In the genomic region with DNA sequence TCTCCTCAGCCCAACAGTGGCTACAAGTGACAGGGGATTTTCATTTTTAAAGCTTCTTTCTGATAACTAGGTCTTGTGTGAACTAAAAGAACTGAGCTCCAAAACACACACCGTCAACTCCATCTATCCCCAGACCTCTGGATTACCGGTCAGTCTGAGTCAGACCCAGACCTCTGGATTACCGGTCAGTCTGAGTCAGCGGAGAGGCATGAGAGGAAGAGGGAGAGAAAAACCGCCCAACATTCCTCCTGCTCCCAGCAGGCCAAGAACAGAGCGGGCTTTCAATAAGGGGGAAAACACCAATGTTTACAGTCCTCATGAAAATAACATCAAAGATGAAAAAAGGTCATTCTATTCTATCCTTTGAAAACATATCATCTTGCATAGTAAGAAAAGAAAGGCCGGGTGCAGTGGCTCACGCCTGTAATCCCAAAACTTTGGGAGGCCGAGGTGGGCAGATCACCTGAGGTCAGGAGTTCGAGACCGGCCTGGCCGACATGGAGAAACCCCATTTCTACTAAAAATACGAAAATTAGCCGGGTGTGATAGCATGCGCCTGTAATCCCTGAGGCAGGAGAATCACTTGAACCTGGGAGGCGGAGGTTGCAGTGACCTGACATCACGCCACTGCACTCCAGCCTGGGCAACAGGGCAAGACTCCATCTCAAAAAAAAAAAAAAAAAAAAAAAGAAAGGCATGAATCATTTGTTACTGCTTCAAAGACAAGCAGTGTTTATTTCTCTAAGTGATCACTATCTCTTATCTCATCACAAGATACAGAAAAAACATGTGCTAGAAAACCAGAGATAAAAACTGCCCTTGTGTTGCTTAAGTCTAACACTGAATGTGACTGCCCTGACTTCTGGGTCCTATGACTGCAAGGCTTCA, we compare ENCODE assay signal across 8 cellular contexts. TPM values are rescaled to one million over a fixed set of nuclear protein-coding genes. Genes with fewer than 3 reads are reported as not detected.
DNase-seq lines count a peak whose midpoint lies in the region; ATAC-seq and TF ChIP-seq lines count a peak whose summit lies in the region.

No MANE protein-coding gene starts in this region.

- peaks cover 79% of the 10 kb centered on the region for H4K20me1 ChIP-seq in IMR-90 (ENCODE audit: insufficient read depth, low read length)

- H2BK20ac ChIP-seq in IMR-90 (ENCODE audit: low read depth, low read length) = peak overlapping the region; percentile 91

- peak overlapping the region; percentile 92 for H3K4me2 ChIP-seq in IMR-90 (ENCODE audit: low read depth, low read length)

- peaks cover 49% of the 10 kb centered on the region for H3K9me1 ChIP-seq in IMR-90 (ENCODE audit: insufficient read depth, low read length)

- peak overlapping the region; percentile 60 to 70; a peak in 3 of 4 replicates for H4K8ac ChIP-seq in IMR-90 (ENCODE audit: low read depth in 2 of 2, low read length in 2 of 2)

- H3K4ac ChIP-seq in IMR-90 (ENCODE audit: low read depth, low read length) = peak overlapping the region; percentile 97

- peaks cover 11% of the 10 kb centered on the region for H3K36me3 ChIP-seq in IMR-90 (ENCODE audit: control insufficient read depth, insufficient read depth, low read length)
- peaks cover 9% of the 10 kb centered on the region for H3K36me3 ChIP-seq in brain microvascular endothelial cell (replicated peaks)
- H3K36me3 ChIP-seq in left lung = peaks cover 0 to 3% of the 10 kb centered on the region in 2 donors

- peak overlapping the region; percentile 97 for H3K23ac ChIP-seq in IMR-90 (ENCODE audit: low read depth, low read length)

- peaks cover 8% of the 10 kb centered on the region for H3K27me3 Mint-ChIP-seq in type B pancreatic cell

- no peaks in the 10 kb centered on the region for H3K9me3 Mint-ChIP-seq in type B pancreatic cell

- H3K14ac ChIP-seq in IMR-90 (replicated peaks; ENCODE audit: low read depth, low read length) = peak overlapping the region; percentile 95

- peak overlapping the region; percentile 63 for H4K5ac ChIP-seq in IMR-90 (ENCODE audit: low read depth, low read length)

- no peak overlapping the region for H2AFZ ChIP-seq in IMR-90 (replicated peaks; ENCODE audit: low read length, poor library complexity)

- DNase-seq in AG08395 (ENCODE audit: low spot score) = peak; percentile 85
- DNase-seq in IMR-90 = peak; percentile 96
- DNase-seq in brain microvascular endothelial cell = peak; percentile 93
- DNase-seq in left lung = peak in 1 of 2 donors; percentile 73
- DNase-seq in type B pancreatic cell (ENCODE audit: extremely low spot score, unreplicated experiment) = no peak
- DNase-seq in NCI-H774 (lab: John Stamatoyannopoulos, UW) = no peak

- BruUV-seq in IMR-90 (replicated peaks; lab: Mats Ljungman, UMichigan) = TSS peak; percentile 15

- peak overlapping the region; percentile 94 for H3K56ac ChIP-seq in IMR-90 (ENCODE audit: extremely low read depth, insufficient read depth, low read length)

- TF ChIP-seq CTCF in IMR-90 (conservative IDR thresholded peaks at IDR 0.05; ENCODE audit: low read depth, low read length) (no peak), brain microvascular endothelial cell (IDR thresholded peaks at IDR 0.05; ENCODE audit: low read depth, low read length, missing control alignments) (no peak), left lung (IDR thresholded peaks at IDR 0.05) (no peak), type B pancreatic cell (conservative IDR thresholded peaks at IDR 0.05) (no peak)

- peak overlapping the region; percentile 97 for H4K91ac ChIP-seq in IMR-90 (ENCODE audit: insufficient read depth, low read depth, low read length)

- H3K4me3 Mint-ChIP-seq in type B pancreatic cell = peak overlapping the region; percentile 77

- H3K9ac ChIP-seq in IMR-90 (ENCODE audit: low read depth, low read length) = peak overlapping the region; percentile 47

- peaks cover 7% of the 10 kb centered on the region for H3K36me3 Mint-ChIP-seq in type B pancreatic cell

- CTCF ChIA-PET in IMR-90 (lab: Yijun Ruan, JAX) = interaction anchor here (0.6 kb wide), 1 partner anchor 269 kb away, joined by 3 read pairs; no protein-coding TSS in a partner anchor

- H2BK5ac ChIP-seq in IMR-90 (ENCODE audit: low read depth, low read length, poor library complexity, severe bottlenecking) = peak overlapping the region; percentile 95

- peak overlapping the region; percentile 83 for H3K18ac ChIP-seq in IMR-90 (ENCODE audit: low read depth, low read length)

- TF ChIP-seq RAD21 in IMR-90 (IDR thresholded peaks at IDR 0.05; ENCODE audit: low read length) = no peak

- H3K9me3 ChIP-seq in IMR-90 (ENCODE audit: control insufficient read depth, insufficient read depth, low read length) = no peaks in the 10 kb centered on the region
- no peaks in the 10 kb centered on the region for H3K9me3 ChIP-seq in left lung

- in situ Hi-C loops in IMR-90 (cut with MboI; ENCODE audit: low sequenced_read_pairs) = no loop called here
- in situ Hi-C loops in brain microvascular endothelial cell (cut with HindIII; ENCODE audit: low pct_ligation_motif_present, low sequenced_read_pairs) = no loop called here

- H3K4me1 Mint-ChIP-seq in type B pancreatic cell (ENCODE audit: unreplicated experiment) = peaks cover 50% of the 10 kb centered on the region

- POLR2A ChIA-PET in IMR-90 (lab: Charles Lee; ENCODE audit: unreplicated experiment) = no interaction called here

- ATAC-seq in IMR-90 (ENCODE audit: low read depth) (peak; percentile 37), left lung (peak; percentile 31), GM18873 (IDR thresholded peaks at IDR 0.05; ENCODE audit: low FRiP score, unreplicated experiment) (no peak), GM21619 (IDR thresholded peaks at IDR 0.05; ENCODE audit: unreplicated experiment) (no peak)

- peak overlapping the region; percentile 99 for H2AK5ac ChIP-seq in IMR-90 (ENCODE audit: low read depth, low read length)

- peak overlapping the region; percentile 99 for H2BK15ac ChIP-seq in IMR-90 (ENCODE audit: low read depth, low read length)

- TF ChIP-seq POLR2A in IMR-90 (IDR thresholded peaks at IDR 0.05; ENCODE audit: low read depth, low read length) = no peak

- intact Hi-C loops in IMR-90 (cut with micrococcal nuclease) (loop anchor here (5.0 to 10.0 kb wide), 4 partner anchors 53 to 265 kb away; a partner anchor contains a TSS), left lung (cut with DNase I) (no loop called here)

- H3K27me3 ChIP-seq in IMR-90 (ENCODE audit: control insufficient read depth, insufficient read depth, low read length) (no peaks in the 10 kb centered on the region), brain microvascular endothelial cell (replicated peaks) (no peaks in the 10 kb centered on the region), left lung (no peaks in the 10 kb centered on the region)

- peaks cover 10 to 77% of the 10 kb centered on the region in 2 experiments for H3K79me1 ChIP-seq in IMR-90 (ENCODE audit: low read depth in 1 of 2, low read length in 2 of 2)

- peak overlapping the region; percentile 96 for H2BK120ac ChIP-seq in IMR-90 (ENCODE audit: low read depth, low read length)

- 0% methylated on average over 1 of the region's 17 CpGs; no CpG with 5 or more reads in 1 of the 2 experiments for WGBS in IMR-90 (ENCODE audit: extremely low coverage in 2 of 2, insufficient read length in 1 of 2), 2 experiments

- H3K4me1 ChIP-seq in IMR-90 (ENCODE audit: control insufficient read depth, insufficient read depth, low read length) (peaks cover 43% of the 10 kb centered on the region), left lung (peaks cover 55 to 77% of the 10 kb centered on the region in 2 donors)

- peak overlapping the region; percentile 84 for H3K27ac Mint-ChIP-seq in type B pancreatic cell

- no peak overlapping the region for H2AK9ac ChIP-seq in IMR-90 (replicated peaks; ENCODE audit: low read depth, low read length, poor library complexity)

- H3K4me3 ChIP-seq in IMR-90 (ENCODE audit: insufficient read depth, low read depth, low read length) (peak overlapping the region; percentile 29; the same call in 1 of the 2 replicates), brain microvascular endothelial cell (ENCODE audit: low read depth, low read length) (peak overlapping the region; percentile 26), left lung (peak overlapping the region in 1 of 2 donors; percentile 84)

- dilution Hi-C loops in IMR-90 (cut with HindIII; ENCODE audit: low sequenced_read_pairs, unreplicated experiment) = no loop called here

- H3K27ac ChIP-seq in IMR-90 (ENCODE audit: insufficient read depth, low read length) (peak overlapping the region; percentile 90), brain microvascular endothelial cell (peak overlapping the region; percentile 87), left lung (peak overlapping the region; percentile 88 to 98)

TF ChIP-seq in IMR-90, 13 proteins besides CTCF, POLR2A, EP300 and RAD21 (continues in another document):
- TF ChIP-seq, protein P1, sequence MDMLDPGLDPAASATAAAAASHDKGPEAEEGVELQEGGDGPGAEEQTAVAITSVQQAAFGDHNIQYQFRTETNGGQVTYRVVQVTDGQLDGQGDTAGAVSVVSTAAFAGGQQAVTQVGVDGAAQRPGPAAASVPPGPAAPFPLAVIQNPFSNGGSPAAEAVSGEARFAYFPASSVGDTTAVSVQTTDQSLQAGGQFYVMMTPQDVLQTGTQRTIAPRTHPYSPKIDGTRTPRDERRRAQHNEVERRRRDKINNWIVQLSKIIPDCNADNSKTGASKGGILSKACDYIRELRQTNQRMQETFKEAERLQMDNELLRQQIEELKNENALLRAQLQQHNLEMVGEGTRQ (IDR thresholded peaks at IDR 0.05; ENCODE audit: low read depth, low read length) = no peak
- no peak for TF ChIP-seq SMC3 (IDR thresholded peaks at IDR 0.05; ENCODE audit: low read depth, low read length)
- peak; percentile 73 for TF ChIP-seq CEBPB (IDR thresholded peaks at IDR 0.05; ENCODE audit: low read depth, low read length)
- TF ChIP-seq FOS (IDR thresholded peaks at IDR 0.05; ENCODE audit: low read depth, low read length) = peak; percentile 92

RNA-seq across cellular contexts. Expression of a gene that starts 3.4 kb away (rescaled TPM):
- total RNA-seq in IMR-90 (2012; rRNA removed) (194 and 230 TPM in 2 replicates), left lung (100 to 1,000 TPM; 247 to 263 TPM), type B pancreatic cell (ENCODE audit: low replicate concordance) (168 and 195 TPM in 2 replicates)
- 156 and 167 TPM in 2 replicates for polyA plus RNA-seq in IMR-90 (2012; rRNA removed)
- polyA plus RNA-seq in IMR-90 (2012; cell fraction: cytosol; rRNA removed) = 112 and 137 TPM in 2 replicates
- polyA plus RNA-seq in IMR-90 (2012; cell fraction: nucleus; rRNA removed; ENCODE audit: low replicate concordance) = 67.9 and 125 TPM in 2 replicates

RNA-seq across cellular contexts. Expression of a gene that starts 50.6 kb away (rescaled TPM):
- total RNA-seq in IMR-90 (2012; rRNA removed) (not detected in 2 replicates), left lung (100 to 1,000 TPM; 185 to 404 TPM), type B pancreatic cell (ENCODE audit: low replicate concordance) (0.36 and 0.80 TPM in 2 replicates)
- polyA plus RNA-seq in IMR-90 (2012; rRNA removed) = 0.14 TPM in 1 of 2 replicates, not detected in the other
- polyA plus RNA-seq in IMR-90 (2012; cell fraction: cytosol; rRNA removed) = 0.06 and 0.15 TPM in 2 replicates
- polyA plus RNA-seq in IMR-90 (2012; cell fraction: nucleus; rRNA removed; ENCODE audit: low replicate concordance) = 0.07 TPM in 1 of 2 replicates, not detected in the other

RNA-seq across cellular contexts. Expression of a gene that starts 52.2 kb away (rescaled TPM):
- total RNA-seq in IMR-90 (2012; rRNA removed) = 64.9 and 103 TPM in 2 replicates
- polyA plus RNA-seq in IMR-90 (2012; rRNA removed) = 101 and 104 TPM in 2 replicates
- 73.7 and 82.6 TPM in 2 replicates for polyA plus RNA-seq in IMR-90 (2012; cell fraction: cytosol; rRNA removed)
- 23.5 and 36.3 TPM in 2 replicates for polyA plus RNA-seq in IMR-90 (2012; cell fraction: nucleus; rRNA removed; ENCODE audit: low replicate concordance)
- total RNA-seq in left lung = 10 to 100 TPM; 92.4 to 99.3 TPM
- 61.0 and 81.2 TPM in 2 replicates for total RNA-seq in type B pancreatic cell (ENCODE audit: low replicate concordance)

Comparison
In these comparisons a context has a peak if more than half of its experiments do, and no peak if none do; other contexts are left out.
1. DNase-seq: peak in AG08395 (single experiment), IMR-90 (single experiment) and brain microvascular endothelial cell (single experiment); none in type B pancreatic cell (single experiment) and NCI-H774 (single experiment).
2. ATAC-seq: peak in IMR-90 (single experiment) and left lung (single experiment); none in GM18873 (single experiment) and GM21619 (single experiment).
3. RNA of a gene that starts 50.6 kb away (total RNA-seq): 185 to 404 TPM in left lung; 0.36 to 0.80 TPM in type B pancreatic cell and not detected in IMR-90; every median in the first group is over 100 times any median in the second.
4. Peak in every context shown above with its lines, with median percentiles within 50 percentile points of each other: H3K27ac ChIP-seq.